Comparison of ENCODE assay signal across 12 cellular contexts in the genomic region with DNA sequence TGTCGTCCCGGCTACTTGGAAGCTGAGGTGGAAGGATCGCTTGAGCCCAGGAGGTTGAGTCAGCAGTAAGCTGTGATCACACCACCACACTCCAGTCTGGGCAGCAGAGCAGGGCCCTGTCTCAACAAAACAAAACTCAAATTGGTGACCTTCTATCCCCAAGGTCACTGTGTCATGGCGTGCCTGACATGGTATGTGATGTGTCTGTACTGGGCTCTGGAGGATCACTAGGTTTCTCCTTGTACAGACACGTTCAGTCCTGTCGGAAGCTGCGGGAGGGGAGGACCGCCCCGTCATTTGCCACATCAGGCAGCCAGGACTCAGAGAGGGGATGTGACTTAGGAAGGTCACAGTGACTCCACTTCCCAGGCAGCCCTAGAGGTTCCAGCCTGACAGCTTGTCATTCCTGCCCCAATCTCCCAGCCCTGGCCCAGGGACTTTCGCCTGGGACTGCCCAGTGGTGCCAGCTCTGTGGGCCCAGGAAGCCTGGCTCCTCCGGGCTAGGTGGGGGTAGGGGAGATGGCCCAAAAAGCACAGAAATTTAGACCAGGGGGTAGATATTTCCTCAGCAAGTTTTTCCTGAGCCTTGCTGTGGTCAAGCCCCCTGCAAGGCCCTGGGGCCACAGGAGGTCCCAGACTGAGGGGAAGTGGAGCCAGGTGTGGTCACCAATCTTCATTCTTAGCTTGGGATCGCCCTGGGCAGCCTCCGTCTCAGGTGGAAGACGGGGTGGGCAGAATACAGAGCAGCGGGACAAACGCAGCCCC. TPM values are rescaled to one million over a fixed set of nuclear protein-coding genes. Genes with fewer than 3 reads are reported as not detected.
DNase-seq lines count a peak whose midpoint lies in the region; ATAC-seq, FAIRE-seq and TF ChIP-seq lines count a peak whose summit lies in the region.
"Had no signal": no experiment of that assay in that cellular context is flagged by ENCODE, and none has a peak within 500 bp of the region (broad histone marks: within the 10 kb centered on the region; RNA-seq: fewer than 3 reads in every experiment).

No MANE protein-coding gene starts in this region.

- no peaks in the 10 kb centered on the region for H3K9me3 ChIP-seq in heart right ventricle
- no peaks in the 10 kb centered on the region for H3K9me3 ChIP-seq in small intestine (ENCODE audit: control insufficient read depth, low read depth)

- peaks cover 4% of the 10 kb centered on the region for H3K27me3 Mint-ChIP-seq in brain
- H3K27me3 Mint-ChIP-seq in activated CD4-positive, alpha-beta memory T cell treated with anti-CD3 and anti-CD28 coated beads for 36 hours: no peaks in the 10 kb centered on the region

- H3K4me3 Mint-ChIP-seq in brain: no peak overlapping the region
- no peak overlapping the region for H3K4me3 Mint-ChIP-seq in activated CD4-positive, alpha-beta memory T cell treated with anti-CD3 and anti-CD28 coated beads for 36 hours
- H3K4me3 Mint-ChIP-seq: stimulated activated effector memory CD8-positive, alpha-beta T cell treated with anti-CD3 and anti-CD28 coated beads, Interleukin-12 subunit alpha, Interleukin-12 subunit beta, amount 100 ng/mL, for 72 hours; WTC11 had no signal

- peak overlapping the region in 4 of 5 experiments; percentile 17 to 87 (median 52) for H3K27ac Mint-ChIP-seq in brain
- H3K27ac Mint-ChIP-seq in activated CD4-positive, alpha-beta memory T cell treated with anti-CD3 and anti-CD28 coated beads for 36 hours: no peak overlapping the region

- CTCF ChIA-PET in activated CD4-positive, alpha-beta memory T cell treated with anti-CD3 and anti-CD28 coated beads for 36 hours (lab: Charles Lee): no interaction called here

- FAIRE-seq in small intestine (lab: Jason Lieb, UNC): no peak

- peaks cover 5% of the 10 kb centered on the region for H3K36me3 Mint-ChIP-seq in brain
- H3K36me3 Mint-ChIP-seq in activated CD4-positive, alpha-beta memory T cell treated with anti-CD3 and anti-CD28 coated beads for 36 hours: peaks cover 3% of the 10 kb centered on the region

- H3K36me3 ChIP-seq in heart right ventricle (peaks cover 0 to 39% (median 7%) of the 10 kb centered on the region in 9 donors), small intestine (ENCODE audit: control insufficient read depth in 2 of 2, insufficient read depth in 2 of 2, low read length in 2 of 2) (peaks cover 0 to 2% of the 10 kb centered on the region in 2 donors)

- intact Hi-C loops in heart right ventricle (cut with DNase I): loop anchor here in 4 of 10 donors (5.0 to 10.0 kb wide), 4 partner anchors 52 to 73 kb away; partner anchors contain the start of genes GCAT (in 2 of the 4), LGALS1 (in 1 of the 4) and NOL12 (in 1 of the 4)
- intact Hi-C loops in activated CD4-positive, alpha-beta memory T cell treated with anti-CD3 and anti-CD28 coated beads for 36 hours (cut with micrococcal nuclease): loop anchor here (10.0 kb wide), 1 partner anchor 115 kb away; the partner anchor contains the start of gene SH3BP1

- 46 to 47% methylated on average over 16 of the region's 16 CpGs for WGBS in heart right ventricle, 2 donors
- WGBS in small intestine, 3 donors: 83 to 89% (median 87%) methylated on average over 16 of the region's 16 CpGs

- POLR2A ChIA-PET in activated CD4-positive, alpha-beta memory T cell treated with anti-CD3 and anti-CD28 coated beads for 36 hours (lab: Charles Lee): no interaction called here

- DNase-seq in EL: peak; percentile 75
- DNase-seq in heart right ventricle: no peak
- peak; percentile 58 for DNase-seq in renal cortical epithelial cell (ENCODE audit: low read depth)
- no peak for DNase-seq in activated CD4-positive, alpha-beta memory T cell treated with anti-CD3 and anti-CD28 coated beads for 36 hours
- no peak for DNase-seq in small intestine
- no peak for DNase-seq in NCI-H69 (lab: John Stamatoyannopoulos, UW)
- no peak for DNase-seq in activated CD8-positive, alpha-beta memory T cell treated with anti-CD3 and anti-CD28 coated beads, Interleukin-2, amount 50 U/mL, for 4 hours
- DNase-seq: activated naive CD4-positive, alpha-beta T cell treated with anti-CD3 and anti-CD28 coated beads, Interleukin-2, amount 50 U/mL, for 16 hours; hypothalamus had no signal

- no peaks in the 10 kb centered on the region for H3K9me3 Mint-ChIP-seq in brain
- no peaks in the 10 kb centered on the region for H3K9me3 Mint-ChIP-seq in activated CD4-positive, alpha-beta memory T cell treated with anti-CD3 and anti-CD28 coated beads for 36 hours
- H3K9me3 Mint-ChIP-seq: stimulated activated effector memory CD8-positive, alpha-beta T cell treated with anti-CD3 and anti-CD28 coated beads, Interleukin-12 subunit alpha, Interleukin-12 subunit beta, amount 100 ng/mL, for 72 hours; WTC11 had no signal

- H3K27me3 ChIP-seq in heart right ventricle (no peaks in the 10 kb centered on the region), small intestine (ENCODE audit: control insufficient read depth in 2 of 2, insufficient read depth in 2 of 2, low read length in 2 of 2) (no peaks in the 10 kb centered on the region)

- TF ChIP-seq CTCF in brain (conservative IDR thresholded peaks at IDR 0.05) (no peak), heart right ventricle (IDR thresholded peaks at IDR 0.05) (no peak)

- H3K4me1 ChIP-seq in heart right ventricle (peaks cover 54 to 90% (median 84%) of the 10 kb centered on the region in 9 donors), small intestine (ENCODE audit: control insufficient read depth in 2 of 2, insufficient read depth in 1 of 2, low read depth in 1 of 2, low read length in 1 of 2) (peaks cover 3 to 9% of the 10 kb centered on the region in 2 donors)

- peak in 7 of 8 donors; percentile 7 to 42 (median 18) for ATAC-seq in heart right ventricle
- ATAC-seq: stimulated activated effector memory CD8-positive, alpha-beta T cell treated with anti-CD3 and anti-CD28 coated beads, Interleukin-12 subunit alpha, Interleukin-12 subunit beta, amount 100 ng/mL, for 72 hours; WTC11 had no signal

- H3K4me3 ChIP-seq in heart right ventricle: peak overlapping the region in 1 of 10 donors; percentile 2
- H3K4me3 ChIP-seq in small intestine (ENCODE audit: low read depth in 1 of 2, low read length in 2 of 2): no peak overlapping the region

- H3K27ac ChIP-seq in heart right ventricle (peak overlapping the region; percentile 86 to 100 (median 99)), small intestine (ENCODE audit: low read depth in 1 of 2, low read length in 1 of 2) (peak overlapping the region in 1 of 2 donors; percentile 18)

- H3K4me1 Mint-ChIP-seq in brain: peaks cover 56% of the 10 kb centered on the region
- peaks cover 23% of the 10 kb centered on the region for H3K4me1 Mint-ChIP-seq in activated CD4-positive, alpha-beta memory T cell treated with anti-CD3 and anti-CD28 coated beads for 36 hours (ENCODE audit: low read depth)

RNA-seq across cellular contexts. Expression of gene TRIOBP, which starts 53.2 kb away (rescaled TPM):
- 18.3 TPM for polyA plus RNA-seq in brain (ENCODE audit: insufficient read depth, low read depth, low replicate concordance)
- total RNA-seq in heart right ventricle: 100 to 1,000 TPM in 1 of 10 donors, 10 to 100 TPM in 9; 63.2 to 115 (median 82.4) TPM
- polyA plus RNA-seq in heart right ventricle: 10 to 100 TPM; 34.7 to 94.1 TPM
- 89.1 and 114 TPM in 2 replicates for total RNA-seq in renal cortical epithelial cell
- total RNA-seq in activated CD4-positive, alpha-beta memory T cell treated with anti-CD3 and anti-CD28 coated beads for 36 hours: 10 to 100 TPM; 25.0 to 26.8 TPM
- polyA plus RNA-seq in small intestine: 10 to 100 TPM; 20.4 to 46.8 (median 27.6) TPM

RNA-seq across cellular contexts. Expression of gene GCAT, which starts 57.7 kb away (rescaled TPM):
- 32.1 TPM for polyA plus RNA-seq in brain (ENCODE audit: insufficient read depth, low read depth, low replicate concordance)
- 10 to 100 TPM; 26.7 to 47.8 (median 41.5) TPM for total RNA-seq in heart right ventricle
- 10 to 100 TPM; 29.4 to 63.0 TPM for polyA plus RNA-seq in heart right ventricle
- 9.9 and 24.7 TPM in 2 replicates for total RNA-seq in renal cortical epithelial cell
- total RNA-seq in activated CD4-positive, alpha-beta memory T cell treated with anti-CD3 and anti-CD28 coated beads for 36 hours: 10 to 100 TPM; 21.8 TPM
- 10 to 100 TPM in 1 of 3 donors, 1 to 10 TPM in 2; 2.9 to 12.3 (median 6.8) TPM for polyA plus RNA-seq in small intestine

Comparison
In these comparisons a context has a peak if more than half of its experiments do, and no peak if none do; other contexts are left out.
1. DNase-seq: peak in EL (single experiment) and renal cortical epithelial cell (single experiment); none in heart right ventricle (0 of 2), activated CD4-positive, alpha-beta memory T cell treated with anti-CD3 and anti-CD28 coated beads for 36 hours (single experiment), small intestine (single experiment), NCI-H69 (single experiment) and activated CD8-positive, alpha-beta memory T cell treated with anti-CD3 and anti-CD28 coated beads, Interleukin-2, amount 50 U/mL, for 4 hours (single experiment).